1 cellular context compared by ENCODE assay signal in genomic region chr3:43770426-43771103, GRCh38.
A peak's percentile ranks its signal among the peaks of the same experiment; 100 is the strongest.
TF ChIP-seq lines count a peak whose summit lies in the region.

No MANE protein-coding gene starts in this region.

TF ChIP-seq in K562, 482 proteins besides CTCF, POLR2A, EP300 and RAD21 (continued from another document):
- TF ChIP-seq MGA (IDR thresholded peaks at IDR 0.05) (no peak), ZEB2 (IDR thresholded peaks at IDR 0.05) (peak; percentile 20; the same call in 1 of the 2 replicates), MITF (IDR thresholded peaks at IDR 0.05) (peak; percentile 80), MYNN (IDR thresholded peaks at IDR 0.05) (peak; percentile 96), MYNN (CRISPR knock-in tag; IDR thresholded peaks at IDR 0.05) (no peak), VEZF1 (CRISPR knock-in tag; IDR thresholded peaks at IDR 0.05) (peak; percentile 70), CBFA2T2 (conservative IDR thresholded peaks at IDR 0.05) (peak; percentile 80), ID3 (CRISPR knock-in tag; IDR thresholded peaks at IDR 0.05) (no peak), ID3 (tag; IDR thresholded peaks at IDR 0.05) (0 out of 2 replicates have a peak, but pooled peaks have one; percentile 11), CREM (IDR thresholded peaks at IDR 0.05; ENCODE audit: low read depth) (peak; percentile 77), ATF7 (IDR thresholded peaks at IDR 0.05) (peak; percentile 97), ATF3 (IDR thresholded peaks at IDR 0.05) (peak; percentile 100), ATF3 (CRISPR knock-in tag; conservative IDR thresholded peaks at IDR 0.05) (peak; percentile 99), FOS (IDR thresholded peaks at IDR 0.05; ENCODE audit: extremely low read depth, insufficient read length) (peak; percentile 91), E2F1 (CRISPR knock-in tag; IDR thresholded peaks at IDR 0.05) (peak; percentile 74), SMARCA4 (IDR thresholded peaks at IDR 0.05) (peak; percentile 99), JUND (IDR thresholded peaks at IDR 0.05; ENCODE audit: borderline replicate concordance, low read depth, low read length) (peak; percentile 100), JUND (tag; IDR thresholded peaks at IDR 0.05; ENCODE audit: borderline replicate concordance, low read depth, low read length) (peak; percentile 100), NFIC (IDR thresholded peaks at IDR 0.05) (peak; percentile 84)
